In the genomic region with DNA sequence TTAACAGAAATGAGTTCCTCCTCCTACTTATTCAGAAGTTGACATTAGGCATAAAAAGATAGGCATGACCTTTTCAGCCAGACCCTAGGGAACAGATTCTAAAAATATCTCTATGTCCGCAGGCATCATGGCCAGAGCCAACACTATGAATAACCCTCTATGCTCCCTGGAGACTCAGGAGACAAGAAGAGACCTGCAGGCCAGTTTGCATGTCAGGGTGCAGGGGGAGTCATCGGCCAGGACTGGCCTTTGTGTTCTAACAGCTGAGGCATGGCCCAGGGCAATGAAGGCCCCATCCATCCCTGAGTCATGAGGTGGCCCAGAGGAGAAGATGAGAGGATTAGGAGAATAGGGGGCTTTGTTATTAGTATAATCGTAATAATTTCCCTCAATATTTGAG, we compare ENCODE assay signal across 15 cellular contexts.
"Had no signal": no experiment of that assay in that cellular context is flagged by ENCODE, and none has a peak within 500 bp of the region (broad histone marks: within the 10 kb centered on the region; RNA-seq: fewer than 3 reads in every experiment).

No MANE protein-coding gene starts in this region.

- ATAC-seq: activated naive CD8-positive, alpha-beta T cell treated with anti-CD3 and anti-CD28 coated beads, Interleukin-2, amount 50 U/mL, for 24 hours; naive thymus-derived CD8-positive, alpha-beta T cell; right lobe of liver had no signal

- DNase-seq: activated CD4-positive, alpha-beta memory T cell treated with anti-CD3 and anti-CD28 coated beads for 36 hours; activated CD4-positive, alpha-beta T cell treated with anti-CD3 and anti-CD28 coated beads for 1 hour; activated naive CD8-positive, alpha-beta T cell treated with anti-CD3 and anti-CD28 coated beads, Interleukin-2, amount 50 U/mL, for 24 hours; activated T-cell treated with anti-CD3 and anti-CD28 coated beads, Interleukin-2, amount 50 U/mL, for 48 hours; cortex of kidney; effector CD8-positive, alpha-beta T cell; immature natural killer cell; left cardiac atrium; naive thymus-derived CD8-positive, alpha-beta T cell; nucleus accumbens; right lobe of liver; stimulated activated CD4-positive, alpha-beta T cell treated with anti-CD3 and anti-CD28 coated beads, Interleukin-12 subunit alpha, Interleukin-12 subunit beta, amount 100 ng/mL, for 4 hours; stimulated activated naive CD4-positive, alpha-beta T cell treated with Interleukin-2 at 50 U/mL for 16 hours; trophoblast cell had no signal

- H3K9me3 ChIP-seq: right lobe of liver had no signal

- H3K4me1 ChIP-seq: right lobe of liver had no signal

- H3K4me3 ChIP-seq: right lobe of liver had no signal

- H3K27me3 ChIP-seq: right lobe of liver had no signal

- H3K36me3 ChIP-seq: right lobe of liver had no signal

- H3K27ac ChIP-seq: epithelial cell of prostate, right lobe of liver had no signal
